ENCODE assay signal across 34 cellular contexts in genomic region chr1:936865-937264, GRCh38. TPM values are rescaled to one million over a fixed set of nuclear protein-coding genes. Genes with fewer than 3 reads are reported as not detected.
DNase-seq lines count a peak whose midpoint lies in the region; ATAC-seq and TF ChIP-seq lines count a peak whose summit lies in the region.
"Had no signal": no experiment of that assay in that cellular context is flagged by ENCODE, and none has a peak within 500 bp of the region (broad histone marks: within the 10 kb centered on the region; RNA-seq: fewer than 3 reads in every experiment).

No MANE protein-coding gene starts in this region.

- no peak overlapping the region for H3K27ac Mint-ChIP-seq in glutamatergic neuron (ENCODE audit: unreplicated experiment)
- H3K27ac Mint-ChIP-seq in natural killer cell: no peak overlapping the region
- H3K27ac Mint-ChIP-seq: activated CD4-positive, alpha-beta T cell treated with anti-CD3 and anti-CD28 coated beads for 36 hours; activated CD8-positive, alpha-beta T cell treated with anti-CD3 and anti-CD28 coated beads for 36 hours; activated naive CD4-positive, alpha-beta T cell treated with anti-CD3 and anti-CD28 coated beads for 36 hours; CD8-positive, alpha-beta memory T cell; HFFc6; natural killer cell treated with Interleukin-12 subunit alpha and Interleukin-12 subunit beta and Interleukin-15 and Interleukin-18, amount 100 ng/mL, for 72 hours had no signal

- H3K27me3 Mint-ChIP-seq in glutamatergic neuron (ENCODE audit: unreplicated experiment) (peaks cover 6% of the 10 kb centered on the region), natural killer cell (ENCODE audit: low read depth in 2 of 2) (peaks cover 18 to 33% of the 10 kb centered on the region in 2 donors)

- ATAC-seq in natural killer cell: no peak
- ATAC-seq: activated CD4-positive, alpha-beta T cell treated with anti-CD3 and anti-CD28 coated beads for 36 hours; activated CD8-positive, alpha-beta T cell treated with anti-CD3 and anti-CD28 coated beads for 36 hours; effector memory CD8-positive, alpha-beta T cell; left colon; mucosa of descending colon; natural killer cell treated with Interleukin-12 subunit alpha and Interleukin-12 subunit beta and Interleukin-15 and Interleukin-18, amount 100 ng/mL, for 72 hours had no signal

- H3K27ac ChIP-seq in BLaER1: no peak overlapping the region
- H3K27ac ChIP-seq: GM23248, Peyer's patch, tibial artery had no signal

- no peak overlapping the region for H3K9ac ChIP-seq in BLaER1
- H3K9ac ChIP-seq: GM23248 had no signal

- no peaks in the 10 kb centered on the region for H3K9me3 ChIP-seq in BLaER1
- H3K9me3 ChIP-seq: BE2C, mucosa of descending colon, Peyer's patch, tibial artery had no signal

- H3K36me3 Mint-ChIP-seq in glutamatergic neuron (ENCODE audit: unreplicated experiment): no peaks in the 10 kb centered on the region
- H3K36me3 Mint-ChIP-seq in natural killer cell: no peaks in the 10 kb centered on the region
- H3K36me3 Mint-ChIP-seq: CD8-positive, alpha-beta memory T cell; natural killer cell treated with Interleukin-12 subunit alpha and Interleukin-12 subunit beta and Interleukin-15 and Interleukin-18, amount 100 ng/mL, for 72 hours had no signal

- peaks cover 79% of the 10 kb centered on the region for H4K20me1 ChIP-seq in BLaER1

- DNase-seq in glutamatergic neuron (no peak), head of caudate nucleus (no peak), natural killer cell (no peak)
- DNase-seq: activated CD4-positive, alpha-beta T cell treated with anti-CD3 and anti-CD28 coated beads for 36 hours; activated CD8-positive, alpha-beta memory T cell treated with anti-CD3 and anti-CD28 coated beads, Interleukin-2, amount 50 U/mL, for 48 hours; activated CD8-positive, alpha-beta T cell treated with anti-CD3 and anti-CD28 coated beads for 36 hours; activated naive CD4-positive, alpha-beta T cell treated with anti-CD3 and anti-CD28 coated beads for 36 hours; BE2C; CD8-positive, alpha-beta memory T cell; central memory CD4-positive, alpha-beta T cell; DMS 273 treated with DMSO at 0.1 percent for 48 hours; effector memory CD8-positive, alpha-beta T cell; GM23248; HFFc6; IMR-90; left colon; mucosa of descending colon; MV-4-11; NCI-H1436 treated with DMSO at 0.1 percent for 48 hours; NCI-H2081 treated with DMSO at 0.1 percent for 48 hours; NCI-H226; NCI-H526 treated with DMSO at 0.1 percent for 48 hours; Peyer's patch; SHP77 treated with DMSO at 0.1 percent for 48 hours; stimulated activated CD4-positive, alpha-beta T cell treated with anti-CD3 and anti-CD28 coated beads, Interleukin-15, amount 100 ng/mL, for 24 hours; stimulated activated CD4-positive, alpha-beta T cell treated with anti-CD3 and anti-CD28 coated beads, Interleukin-4, amount 100 ng/mL, for 4 hours; SW 1271; tibial artery had no signal

- H3K27me3 ChIP-seq in BLaER1: peaks cover 75% of the 10 kb centered on the region

- peaks cover 9% of the 10 kb centered on the region for H3K9me3 Mint-ChIP-seq in glutamatergic neuron (ENCODE audit: unreplicated experiment)
- no peaks in the 10 kb centered on the region for H3K9me3 Mint-ChIP-seq in natural killer cell
- H3K9me3 Mint-ChIP-seq: activated CD8-positive, alpha-beta T cell treated with anti-CD3 and anti-CD28 coated beads for 36 hours; activated naive CD4-positive, alpha-beta T cell treated with anti-CD3 and anti-CD28 coated beads for 36 hours; CD8-positive, alpha-beta memory T cell; effector memory CD8-positive, alpha-beta T cell; HFFc6; natural killer cell treated with Interleukin-12 subunit alpha and Interleukin-12 subunit beta and Interleukin-15 and Interleukin-18, amount 100 ng/mL, for 72 hours had no signal

- H3K4me3 ChIP-seq in BLaER1: no peak overlapping the region
- H3K4me3 ChIP-seq: GM23248, mucosa of descending colon, Peyer's patch, tibial artery had no signal

- peaks cover 16% of the 10 kb centered on the region for H3K4me1 Mint-ChIP-seq in glutamatergic neuron (ENCODE audit: low read depth, unreplicated experiment)
- H3K4me1 Mint-ChIP-seq in natural killer cell: peaks cover 0 to 12% of the 10 kb centered on the region in 2 donors

- intact Hi-C loops in head of caudate nucleus (cut with DNase I) (no loop called here), natural killer cell (cut with micrococcal nuclease) (no loop called here)

- H3K36me3 ChIP-seq in BLaER1: no peaks in the 10 kb centered on the region
- H3K36me3 ChIP-seq: Peyer's patch, tibial artery had no signal

- H3K4me1 ChIP-seq in BLaER1: peaks cover 79% of the 10 kb centered on the region

- peak overlapping the region; percentile 59; the same call in 1 of the 2 replicates for H3K4me2 ChIP-seq in BLaER1

- H3K4me3 Mint-ChIP-seq in glutamatergic neuron (ENCODE audit: unreplicated experiment): peak overlapping the region; percentile 40
- no peak overlapping the region for H3K4me3 Mint-ChIP-seq in natural killer cell
- H3K4me3 Mint-ChIP-seq: activated CD4-positive, alpha-beta T cell treated with anti-CD3 and anti-CD28 coated beads for 36 hours; activated CD8-positive, alpha-beta T cell treated with anti-CD3 and anti-CD28 coated beads for 36 hours; activated naive CD4-positive, alpha-beta T cell treated with anti-CD3 and anti-CD28 coated beads for 36 hours; CD8-positive, alpha-beta memory T cell; effector memory CD8-positive, alpha-beta T cell; HFFc6; natural killer cell treated with Interleukin-12 subunit alpha and Interleukin-12 subunit beta and Interleukin-15 and Interleukin-18, amount 100 ng/mL, for 72 hours had no signal

- no peak for TF ChIP-seq CTCF in glutamatergic neuron (IDR thresholded peaks at IDR 0.05; ENCODE audit: partially characterized antibody, unreplicated experiment)
- no peak for TF ChIP-seq CTCF in natural killer cell (IDR thresholded peaks at IDR 0.05)

RNA-seq across cellular contexts. Expression of gene SAMD11, which starts 13.1 kb away (rescaled TPM):
- total RNA-seq in glutamatergic neuron (ENCODE audit: unreplicated experiment) (46.2 TPM), natural killer cell (not detected)
- total RNA-seq: activated CD4-positive, alpha-beta T cell treated with anti-CD3 and anti-CD28 coated beads for 36 hours; activated CD8-positive, alpha-beta T cell treated with anti-CD3 and anti-CD28 coated beads for 36 hours; activated naive CD4-positive, alpha-beta T cell treated with anti-CD3 and anti-CD28 coated beads for 36 hours; CD8-positive, alpha-beta memory T cell; lung microvascular endothelial cell; natural killer cell treated with Interleukin-12 subunit alpha and Interleukin-12 subunit beta and Interleukin-15 and Interleukin-18, amount 100 ng/mL, for 72 hours had no signal

RNA-seq across cellular contexts. Expression of gene NOC2L, which starts 22.2 kb away (rescaled TPM):
- total RNA-seq in glutamatergic neuron (ENCODE audit: unreplicated experiment) (90.3 TPM), natural killer cell (10 to 100 TPM; 61.4 to 66.0 (median 61.8) TPM)

RNA-seq across cellular contexts. Expression of gene KLHL17, which starts 23.5 kb away (rescaled TPM):
- total RNA-seq in glutamatergic neuron (ENCODE audit: unreplicated experiment) (103 TPM), natural killer cell (10 to 100 TPM; 17.8 to 33.5 (median 22.4) TPM)

RNA-seq across cellular contexts. Expression of gene PLEKHN1, which starts 29.4 kb away (rescaled TPM):
- total RNA-seq in glutamatergic neuron (ENCODE audit: unreplicated experiment): 0.29 TPM
- total RNA-seq in natural killer cell: 1 to 10 TPM; 1.3 to 1.9 (median 1.3) TPM

RNA-seq across cellular contexts. Expression of gene PERM1, which starts 45.0 kb away (rescaled TPM):
- 0.32 TPM for total RNA-seq in glutamatergic neuron (ENCODE audit: unreplicated experiment)
- total RNA-seq in natural killer cell: not detected
- total RNA-seq: activated CD4-positive, alpha-beta T cell treated with anti-CD3 and anti-CD28 coated beads for 36 hours; activated CD8-positive, alpha-beta T cell treated with anti-CD3 and anti-CD28 coated beads for 36 hours; activated naive CD4-positive, alpha-beta T cell treated with anti-CD3 and anti-CD28 coated beads for 36 hours; CD8-positive, alpha-beta memory T cell; epithelial cell of proximal tubule; GM23248; IMR-90; lung microvascular endothelial cell; natural killer cell treated with Interleukin-12 subunit alpha and Interleukin-12 subunit beta and Interleukin-15 and Interleukin-18, amount 100 ng/mL, for 72 hours; osteoblast; pulmonary artery endothelial cell had no signal

Comparison
In these comparisons a context has a peak if more than half of its experiments do, and no peak if none do; other contexts are left out.
1. RNA of gene SAMD11, which starts 13.1 kb away (total RNA-seq): 46.2 TPM in glutamatergic neuron (single experiment); not detected in natural killer cell; every median in the first group is over 10 times any median in the second.